ENCODE assay signal across 28 cellular contexts in the genomic region with DNA sequence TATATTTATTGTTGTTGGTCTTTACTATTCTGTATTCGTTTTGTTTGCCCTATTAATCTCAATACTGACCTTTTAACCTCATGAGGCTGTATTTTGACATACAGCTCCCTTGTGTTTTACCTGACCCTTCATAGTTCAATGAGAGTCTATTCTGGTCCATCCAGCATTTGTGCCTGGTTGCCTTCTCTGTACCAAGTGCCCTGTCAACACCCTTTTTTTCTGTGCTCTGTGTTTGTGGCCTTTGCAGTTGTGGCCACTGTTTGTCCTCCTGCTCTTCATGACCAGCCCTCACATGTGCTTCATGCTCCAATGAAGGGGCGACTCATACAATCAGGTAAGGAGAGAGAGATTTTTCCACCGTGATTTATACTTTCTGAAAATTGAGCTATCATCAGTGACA.
"Had no signal": no experiment of that assay in that cellular context is flagged by ENCODE, and none has a peak within 500 bp of the region (broad histone marks: within the 10 kb centered on the region; RNA-seq: fewer than 3 reads in every experiment).

No MANE protein-coding gene starts in this region.

- H3K36me3 ChIP-seq: neural progenitor cell, ovary, right lobe of liver, sigmoid colon, stomach, thoracic aorta, thyroid gland, tibial nerve, upper lobe of left lung, vagina had no signal

- DNase-seq: occipital lobe; ovary; posterior cingulate gyrus; psoas muscle; right cardiac atrium; right lobe of liver; sigmoid colon; small intestine; stimulated activated CD4-positive, alpha-beta T cell treated with anti-CD3 and anti-CD28 coated beads, Interleukin-15, amount 100 ng/mL, for 24 hours; stimulated activated CD4-positive, alpha-beta T cell treated with anti-CD3 and anti-CD28 coated beads, Interleukin-2, amount 100 ng/mL, for 24 hours; stimulated activated CD4-positive, alpha-beta T cell treated with anti-CD3 and anti-CD28 coated beads, Interleukin-2, amount 100 ng/mL, for 48 hours; stimulated activated CD4-positive, alpha-beta T cell treated with anti-CD3 and anti-CD28 coated beads, Interleukin-4, amount 100 ng/mL, for 24 hours; stimulated activated naive B cell treated with anti-CD40 and anti-IgM and Interleukin-4, amounts not matched to agents 10 μg/mL and 1 μg/mL and 100 μg/mL, for 72 hours; stimulated activated naive CD4-positive, alpha-beta T cell treated with Interleukin-2 at 50 U/mL for 16 hours; stomach; thyroid gland; trophoblast cell; upper lobe of left lung had no signal

- H3K79me2 ChIP-seq: parathyroid adenoma had no signal

- H3K27ac ChIP-seq: neural progenitor cell, ovary, parathyroid adenoma, psoas muscle, right lobe of liver, sigmoid colon, stomach, thoracic aorta, thyroid gland, tibial nerve, upper lobe of left lung, vagina had no signal

- FAIRE-seq: small intestine, urothelium cell line had no signal

- ATAC-seq: psoas muscle; right cardiac atrium; right lobe of liver; stimulated activated effector memory CD8-positive, alpha-beta T cell treated with anti-CD3 and anti-CD28 coated beads, Interleukin-12 subunit alpha, Interleukin-12 subunit beta, amount 100 ng/mL, for 72 hours; stimulated activated naive B cell treated with anti-CD40 and anti-IgM and Interleukin-4, amounts not matched to agents 10 μg/mL and 1 μg/mL and 100 μg/mL, for 72 hours had no signal

- H3K4me1 Mint-ChIP-seq: nephron; neural progenitor cell; stimulated activated effector memory CD8-positive, alpha-beta T cell treated with anti-CD3 and anti-CD28 coated beads, Interleukin-12 subunit alpha, Interleukin-12 subunit beta, amount 100 ng/mL, for 72 hours had no signal

- H3K4me2 ChIP-seq: neural progenitor cell had no signal

- H3K4me1 ChIP-seq: parathyroid adenoma, psoas muscle, right lobe of liver, sigmoid colon, stomach, thyroid gland, tibial nerve, upper lobe of left lung, vagina had no signal

- H3K9me3 Mint-ChIP-seq: neural progenitor cell had no signal

- H3K9ac ChIP-seq: neural progenitor cell, parathyroid adenoma had no signal

- H2AFZ ChIP-seq: neural progenitor cell, parathyroid adenoma had no signal

- H3K4me3 Mint-ChIP-seq: nephron; neural progenitor cell; stimulated activated effector memory CD8-positive, alpha-beta T cell treated with anti-CD3 and anti-CD28 coated beads, Interleukin-12 subunit alpha, Interleukin-12 subunit beta, amount 100 ng/mL, for 72 hours; stimulated activated naive B cell treated with anti-CD40 and anti-IgM and Interleukin-4, amounts not matched to agents 10 μg/mL and 1 μg/mL and 100 μg/mL, for 72 hours; stimulated activated naive CD8-positive, alpha-beta T cell treated with anti-CD3 and anti-CD28 coated beads, Interleukin-15, Interleukin-2, amounts not matched to agents 100 ng/mL and 50 ng/mL, for 24 hours had no signal

- H3K36me3 Mint-ChIP-seq: neural progenitor cell; stimulated activated effector memory CD8-positive, alpha-beta T cell treated with anti-CD3 and anti-CD28 coated beads, Interleukin-12 subunit alpha, Interleukin-12 subunit beta, amount 100 ng/mL, for 72 hours; stimulated activated naive B cell treated with anti-CD40 and anti-IgM and Interleukin-4, amounts not matched to agents 10 μg/mL and 1 μg/mL and 100 μg/mL, for 72 hours had no signal

- H3K27me3 ChIP-seq: neural progenitor cell, ovary, right lobe of liver, sigmoid colon, stomach, thyroid gland, tibial nerve, upper lobe of left lung, vagina had no signal

- H3K4me3 ChIP-seq: neural progenitor cell, ovary, psoas muscle, right lobe of liver, sigmoid colon, stomach, thoracic aorta, thyroid gland, tibial nerve, upper lobe of left lung, vagina had no signal

- H3K27ac Mint-ChIP-seq: nephron; neural progenitor cell; progenitor cell of endocrine pancreas; stimulated activated effector memory CD8-positive, alpha-beta T cell treated with anti-CD3 and anti-CD28 coated beads, Interleukin-12 subunit alpha, Interleukin-12 subunit beta, amount 100 ng/mL, for 72 hours; stimulated activated naive B cell treated with anti-CD40 and anti-IgM and Interleukin-4, amounts not matched to agents 10 μg/mL and 1 μg/mL and 100 μg/mL, for 72 hours; stimulated activated naive CD8-positive, alpha-beta T cell treated with anti-CD3 and anti-CD28 coated beads, Interleukin-15, Interleukin-2, amounts not matched to agents 100 ng/mL and 50 ng/mL, for 24 hours had no signal

- H3K27me3 Mint-ChIP-seq: stimulated activated naive B cell treated with anti-CD40 and anti-IgM and Interleukin-4, amounts not matched to agents 10 μg/mL and 1 μg/mL and 100 μg/mL, for 72 hours; stimulated activated naive CD8-positive, alpha-beta T cell treated with anti-CD3 and anti-CD28 coated beads, Interleukin-15, Interleukin-2, amounts not matched to agents 100 ng/mL and 50 ng/mL, for 24 hours had no signal

- H3K9me3 ChIP-seq: ovary, psoas muscle, right lobe of liver, thoracic aorta, thyroid gland, vagina had no signal
